Comparison of ENCODE assay signal across 9 cellular contexts in the genomic region with DNA sequence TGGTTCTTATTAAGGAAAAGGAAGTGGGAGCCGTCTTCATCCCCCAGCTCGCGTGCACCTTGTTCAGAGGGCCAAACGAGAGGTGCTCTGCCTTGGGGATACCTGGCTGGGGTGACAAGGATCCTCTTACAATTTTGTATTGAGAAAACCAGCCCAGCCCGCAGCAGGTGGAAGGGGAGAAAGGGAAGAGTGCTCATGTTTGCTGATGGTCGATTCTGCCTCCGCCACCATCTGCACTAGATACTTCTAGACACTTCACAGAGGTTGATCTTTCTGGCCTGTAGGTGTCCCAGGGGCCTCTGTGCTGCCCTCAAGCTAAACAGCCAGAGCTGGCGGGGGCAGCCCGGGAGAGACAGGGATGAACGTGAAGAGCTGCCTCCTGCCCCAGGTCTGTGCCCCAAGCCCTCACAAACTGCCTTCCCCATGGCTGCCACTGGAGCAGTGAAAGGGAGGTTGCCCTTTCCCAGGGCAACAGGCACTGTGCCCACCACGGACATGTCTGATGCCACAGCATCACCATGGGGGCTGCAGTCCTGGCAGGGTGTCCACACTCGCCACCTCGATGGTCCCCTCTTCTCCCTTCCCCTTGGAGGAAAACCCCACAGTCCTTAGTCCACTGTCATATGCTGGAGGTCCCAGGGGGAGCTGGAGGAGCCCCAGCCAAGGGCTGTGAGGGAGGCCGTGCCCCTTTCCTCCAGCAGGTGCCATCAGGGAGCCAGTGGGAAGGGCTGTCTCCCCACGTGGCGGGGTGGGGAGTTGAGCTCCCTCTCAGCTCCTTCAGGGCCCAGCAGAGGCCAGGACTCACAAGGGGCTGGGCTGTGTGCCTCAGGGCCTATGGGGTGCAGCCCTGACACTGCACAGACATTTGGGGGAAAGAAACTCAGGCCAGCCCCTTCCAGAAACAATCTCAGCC. TPM values are rescaled to one million over a fixed set of nuclear protein-coding genes. Genes with fewer than 3 reads are reported as not detected.
DNase-seq lines count a peak whose midpoint lies in the region; ATAC-seq and TF ChIP-seq lines count a peak whose summit lies in the region.
"Had no signal": no experiment of that assay in that cellular context is flagged by ENCODE, and none has a peak within 500 bp of the region (broad histone marks: within the 10 kb centered on the region; RNA-seq: fewer than 3 reads in every experiment).

No MANE protein-coding gene starts in this region.

- CTCF ChIA-PET in GM10248 (lab: Yijun Ruan, JAX) = interaction anchor here (0.7 to 19.1 kb wide), 4 partner anchors 37 to 189 kb away, joined by 5 to 226 read pairs (median 30); no protein-coding TSS in a partner anchor
- CTCF ChIA-PET in CD4-positive, alpha-beta memory T cell (lab: Charles Lee; ENCODE audit: partially characterized antibody) = interaction anchor here (1.4 to 3.6 kb wide), 4 partner anchors 11 to 189 kb away, joined by 3 to 13 read pairs (median 7); no protein-coding TSS in a partner anchor

- intact Hi-C loops in CD4-positive, alpha-beta memory T cell (cut with micrococcal nuclease) = no loop called here

- peaks cover 0 to 20% (median 2%) of the 10 kb centered on the region in 4 donors for H3K4me1 Mint-ChIP-seq in CD4-positive, alpha-beta memory T cell
- no peaks in the 10 kb centered on the region for H3K4me1 Mint-ChIP-seq in activated naive CD8-positive, alpha-beta T cell treated with anti-CD3 and anti-CD28 coated beads, Interleukin-2, amount 50 U/mL, for 24 hours

- no peak for TF ChIP-seq CTCF in 22Rv1 (IDR thresholded peaks at IDR 0.05)
- peak; percentile 10 for TF ChIP-seq CTCF in GM10248 (IDR thresholded peaks at IDR 0.05; ENCODE audit: control extremely low read depth, extremely low read depth, low read depth, missing control alignments)
- peak; percentile 18 for TF ChIP-seq CTCF in foreskin fibroblast (IDR thresholded peaks at IDR 0.05; ENCODE audit: low read depth, low read length)

- no peaks in the 10 kb centered on the region for H3K9me3 ChIP-seq in CD4-positive, alpha-beta memory T cell (ENCODE audit: control insufficient read depth in 1 of 2, low read length in 2 of 2)

- peaks cover 13 to 34% of the 10 kb centered on the region in 2 donors for H3K36me3 Mint-ChIP-seq in CD4-positive, alpha-beta memory T cell
- H3K36me3 Mint-ChIP-seq in activated naive CD8-positive, alpha-beta T cell treated with anti-CD3 and anti-CD28 coated beads, Interleukin-2, amount 50 U/mL, for 24 hours (ENCODE audit: low read depth) = peaks cover 11% of the 10 kb centered on the region

- H3K27me3 ChIP-seq in CD4-positive, alpha-beta memory T cell (ENCODE audit: insufficient read depth, low read length) = no peaks in the 10 kb centered on the region

- peaks cover 46% of the 10 kb centered on the region for H3K36me3 ChIP-seq in CD4-positive, alpha-beta memory T cell (ENCODE audit: insufficient read depth, low read length)

- H3K4me1 ChIP-seq in CD4-positive, alpha-beta memory T cell (ENCODE audit: insufficient read depth, low read length) = no peaks in the 10 kb centered on the region

- H3K27ac ChIP-seq in 22Rv1 = 0 out of 2 replicates have a peak overlapping the region, but pooled peaks have one; percentile 8
- H3K27ac ChIP-seq in CD4-positive, alpha-beta memory T cell (ENCODE audit: low read depth, low read length) = no peak overlapping the region
- H3K27ac ChIP-seq: VCaP had no signal

- H3K27ac Mint-ChIP-seq in CD4-positive, alpha-beta memory T cell = peak overlapping the region in 2 of 7 donors; percentile 30 to 57
- H3K27ac Mint-ChIP-seq in activated naive CD8-positive, alpha-beta T cell treated with anti-CD3 and anti-CD28 coated beads, Interleukin-2, amount 50 U/mL, for 24 hours = no peak overlapping the region

- no peak overlapping the region for H3K4me3 Mint-ChIP-seq in CD4-positive, alpha-beta memory T cell
- H3K4me3 Mint-ChIP-seq in activated naive CD8-positive, alpha-beta T cell treated with anti-CD3 and anti-CD28 coated beads, Interleukin-2, amount 50 U/mL, for 24 hours = no peak overlapping the region

- ATAC-seq in HG02571 (IDR thresholded peaks at IDR 0.05; ENCODE audit: unreplicated experiment) (no peak), HG03460 (IDR thresholded peaks at IDR 0.05; ENCODE audit: unreplicated experiment) (no peak)
- ATAC-seq in activated naive CD8-positive, alpha-beta T cell treated with anti-CD3 and anti-CD28 coated beads, Interleukin-2, amount 50 U/mL, for 24 hours = no peak

- no peaks in the 10 kb centered on the region for H3K9me3 Mint-ChIP-seq in CD4-positive, alpha-beta memory T cell
- no peaks in the 10 kb centered on the region for H3K9me3 Mint-ChIP-seq in activated naive CD8-positive, alpha-beta T cell treated with anti-CD3 and anti-CD28 coated beads, Interleukin-2, amount 50 U/mL, for 24 hours

- POLR2A ChIA-PET in GM10248 (lab: Yijun Ruan, JAX) = no interaction called here
- POLR2A ChIA-PET in CD4-positive, alpha-beta memory T cell (lab: Charles Lee; ENCODE audit: partially characterized antibody) = interaction anchor here (1.1 to 1.6 kb wide), 2 partner anchors 52 to 127 kb away, joined by 3 to 6 read pairs; partner anchors contain the start of gene THRAP3

- DNase-seq in GM10248 (ENCODE audit: extremely low spot score) (no peak), RPMI8226 (peak; percentile 53), foreskin fibroblast (peak in 1 of 2 donors; percentile 53)
- DNase-seq in CD4-positive, alpha-beta memory T cell = no peak
- DNase-seq in activated naive CD8-positive, alpha-beta T cell treated with anti-CD3 and anti-CD28 coated beads, Interleukin-2, amount 50 U/mL, for 24 hours = no peak

- H3K27me3 Mint-ChIP-seq in CD4-positive, alpha-beta memory T cell = no peaks in the 10 kb centered on the region
- H3K27me3 Mint-ChIP-seq in activated naive CD8-positive, alpha-beta T cell treated with anti-CD3 and anti-CD28 coated beads, Interleukin-2, amount 50 U/mL, for 24 hours = no peaks in the 10 kb centered on the region

- H3K4me3 ChIP-seq in foreskin fibroblast (ENCODE audit: low read depth in 1 of 2, low read length in 2 of 2) = no peak overlapping the region
- H3K4me3 ChIP-seq in CD4-positive, alpha-beta memory T cell (ENCODE audit: low read length in 2 of 2) = no peak overlapping the region

RNA-seq across cellular contexts. Expression of gene ADPRS, which starts 8.1 kb away (rescaled TPM):
- 10 to 100 TPM; 26.7 to 28.6 TPM for total RNA-seq in CD4-positive, alpha-beta memory T cell
- polyA plus RNA-seq in CD4-positive, alpha-beta memory T cell = 10 to 100 TPM; 25.7 to 31.5 TPM

RNA-seq across cellular contexts. Expression of gene TEKT2, which starts 12.9 kb away (rescaled TPM):
- not detected for total RNA-seq in CD4-positive, alpha-beta memory T cell
- polyA plus RNA-seq in CD4-positive, alpha-beta memory T cell = not detected

RNA-seq across cellular contexts. Expression of gene COL8A2, which starts 28.3 kb away (rescaled TPM):
- under 1 TPM; 0.25 to 0.26 TPM for total RNA-seq in CD4-positive, alpha-beta memory T cell
- not detected for polyA plus RNA-seq in CD4-positive, alpha-beta memory T cell

RNA-seq across cellular contexts. Expression of gene TRAPPC3, which starts 52.5 kb away (rescaled TPM):
- total RNA-seq in CD4-positive, alpha-beta memory T cell = 10 to 100 TPM; 51.8 to 56.4 TPM
- polyA plus RNA-seq in CD4-positive, alpha-beta memory T cell = 100 to 1,000 TPM; 107 to 190 TPM

RNA-seq across cellular contexts. Expression of gene MAP7D1, which starts 59.2 kb away (rescaled TPM):
- 100 to 1,000 TPM; 221 to 222 TPM for total RNA-seq in CD4-positive, alpha-beta memory T cell
- 10 to 100 TPM in 1 of 2 donors, 1 to 10 TPM in 1; 4.1 to 68.3 TPM for polyA plus RNA-seq in CD4-positive, alpha-beta memory T cell
